19 cellular contexts compared by ENCODE assay signal in genomic region chr7:22331704-22332103, GRCh38. TPM values are rescaled to one million over a fixed set of nuclear protein-coding genes. Genes with fewer than 3 reads are reported as not detected.
DNase-seq lines count a peak whose midpoint lies in the region; ATAC-seq, FAIRE-seq and TF ChIP-seq lines count a peak whose summit lies in the region.
"Had no signal": no experiment of that assay in that cellular context is flagged by ENCODE, and none has a peak within 500 bp of the region (broad histone marks: within the 10 kb centered on the region; RNA-seq: fewer than 3 reads in every experiment).

No MANE protein-coding gene starts in this region.

- ATAC-seq in HepG2 (no peak), right lobe of liver (no peak), left lung (peak; percentile 54), GM21528 (IDR thresholded peaks at IDR 0.05; ENCODE audit: low FRiP score, unreplicated experiment) (no peak)
- ATAC-seq: Panc1 had no signal

- in situ Hi-C loops in HepG2 (cut with HindIII; ENCODE audit: extremely low pct_ligation_motif_present, low pct_unique_long_range_greater_than_20kb), result no loop called here

- H3K4me2 ChIP-seq in HepG2 (ENCODE audit: low read depth, low read length) (no peak overlapping the region), osteoblast (ENCODE audit: insufficient read depth, low read length) (no peak overlapping the region)

- H2AFZ ChIP-seq in HepG2 (ENCODE audit: low read length) (no peak overlapping the region), osteoblast (ENCODE audit: low read length) (no peak overlapping the region)

- H3K4me1 ChIP-seq in HepG2 (ENCODE audit: insufficient read depth, low read length) (peaks cover 88% of the 10 kb centered on the region), right lobe of liver (peaks cover 0 to 7% (median 0%) of the 10 kb centered on the region in 4 donors), colonic mucosa (peaks cover 10% of the 10 kb centered on the region), left lung (no peaks in the 10 kb centered on the region), osteoblast (ENCODE audit: insufficient read depth, low read length) (no peaks in the 10 kb centered on the region)

- TF ChIP-seq CTCF in HepG2 (CRISPR knock-in tag; IDR thresholded peaks at IDR 0.05) (no peak), right lobe of liver (IDR thresholded peaks at IDR 0.05) (no peak), colonic mucosa (IDR thresholded peaks at IDR 0.05) (no peak), left lung (IDR thresholded peaks at IDR 0.05) (no peak), osteoblast (IDR thresholded peaks at IDR 0.05; ENCODE audit: extremely low read depth, low read depth, low read length) (no peak)

- H3K27ac ChIP-seq in HepG2 (ENCODE audit: extremely low read length, insufficient read depth, low read length) (no peak overlapping the region), right lobe of liver (no peak overlapping the region), colonic mucosa (peak overlapping the region; percentile 58), left lung (peak overlapping the region; percentile 10 to 61), osteoblast (ENCODE audit: low read depth, low read length) (no peak overlapping the region)
- H3K27ac ChIP-seq: BLaER1 treated with 17β-estradiol and CSF1 and Interleukin-3, amounts not matched to agents 10 nM and 100 nM had no signal

- H3K9ac ChIP-seq in HepG2 (ENCODE audit: insufficient read depth, low read depth, low read length) (no peak overlapping the region), colonic mucosa (ENCODE audit: low read depth in 2 of 2, low read length in 2 of 2) (no peak overlapping the region)
- H3K9ac ChIP-seq: BLaER1 treated with 17β-estradiol and CSF1 and Interleukin-3, amounts not matched to agents 10 nM and 100 nM had no signal

- no peak for TF ChIP-seq POLR2A in HepG2 (IDR thresholded peaks at IDR 0.05; ENCODE audit: insufficient read depth in 1 of 2, low read depth in 2 of 2, low read length in 2 of 2)
- TF ChIP-seq POLR2A in right lobe of liver (IDR thresholded peaks at IDR 0.05), result no peak

- H3K9me3 ChIP-seq in HepG2 (ENCODE audit: low read length) (no peaks in the 10 kb centered on the region), right lobe of liver (no peaks in the 10 kb centered on the region), colonic mucosa (no peaks in the 10 kb centered on the region), left lung (no peaks in the 10 kb centered on the region), osteoblast (ENCODE audit: low read depth, low read length) (no peaks in the 10 kb centered on the region)
- H3K9me3 ChIP-seq: MG63 had no signal

- POLR2A ChIA-PET in HepG2 (lab: Yijun Ruan, JAX), result interaction anchor here (1.2 kb wide), 1 partner anchor 9 kb away, joined by 4 read pairs; no protein-coding TSS in a partner anchor

- peaks cover 95% of the 10 kb centered on the region for H3K79me2 ChIP-seq in HepG2 (ENCODE audit: insufficient read depth, low read length)
- H3K79me2 ChIP-seq in osteoblast (ENCODE audit: insufficient read depth, low read length), result no peaks in the 10 kb centered on the region

- intact Hi-C loops in HepG2 (cut with micrococcal nuclease; ENCODE audit: unreplicated experiment), result no loop called here
- intact Hi-C loops in right lobe of liver (cut with DNase I), result no loop called here
- intact Hi-C loops in colonic mucosa (cut with DNase I), result no loop called here
- intact Hi-C loops in left lung (cut with DNase I), result no loop called here

- H3K4me3 ChIP-seq in HepG2 (replicated peaks in 1 of 3; ENCODE audit: insufficient read depth in 1 of 3, low read depth in 2 of 3, low read length in 3 of 3) (no peak overlapping the region), right lobe of liver (no peak overlapping the region), colonic mucosa (no peak overlapping the region), left lung (no peak overlapping the region), osteoblast (ENCODE audit: insufficient read depth, low read length) (no peak overlapping the region)
- H3K4me3 ChIP-seq: BLaER1 treated with 17β-estradiol and CSF1 and Interleukin-3, amounts not matched to agents 10 nM and 100 nM; MG63 had no signal

- TF ChIP-seq RAD21 in HepG2 (CRISPR knock-in tag; IDR thresholded peaks at IDR 0.05), result no peak

- 100% methylated on average over 1 of the region's 1 CpG for WGBS in HepG2 (ENCODE audit: low lambda C conversion rate)
- WGBS in right lobe of liver (ENCODE audit: insufficient coverage, low coverage, low lambda C conversion rate, missing lambda C conversion rate), result 83% methylated on average over 1 of the region's 1 CpG

- FAIRE-seq in HepG2 (lab: Jason Lieb, UNC), result no peak

- H3K36me3 ChIP-seq in HepG2 (replicated peaks in 1 of 2; ENCODE audit: control insufficient read depth in 1 of 2, insufficient read depth in 2 of 2, low read length in 2 of 2) (peaks cover 0 to 7% of the 10 kb centered on the region in 2 experiments; a peak in 2 of 5 replicates), right lobe of liver (no peaks in the 10 kb centered on the region), colonic mucosa (no peaks in the 10 kb centered on the region), left lung (no peaks in the 10 kb centered on the region), osteoblast (ENCODE audit: insufficient read depth, low read length) (no peaks in the 10 kb centered on the region)
- H3K36me3 ChIP-seq: MG63 had no signal

- H4K20me1 ChIP-seq in HepG2 (ENCODE audit: insufficient read depth, low read length), result peaks cover 92% of the 10 kb centered on the region
- H4K20me1 ChIP-seq in osteoblast (ENCODE audit: insufficient read depth, low read length), result no peaks in the 10 kb centered on the region
- H4K20me1 ChIP-seq: BLaER1 treated with 17β-estradiol and CSF1 and Interleukin-3, amounts not matched to agents 10 nM and 100 nM had no signal

- CTCF ChIA-PET in HepG2 (lab: Yijun Ruan, JAX; ENCODE audit: low intra/inter-chr PET ratio, low total read pairs), result no interaction called here

- DNase-seq in HepG2 (ENCODE audit: low spot score) (no peak), right lobe of liver (no peak), colonic mucosa (no peak), left lung (no peak), osteoblast (ENCODE audit: insufficient read length, low spot score, missing footprints) (no peak), SKM-1 (lab: John Stamatoyannopoulos, UW; ENCODE audit: unreplicated experiment) (no peak), NCI-H2227 (lab: John Stamatoyannopoulos, UW; ENCODE audit: unreplicated experiment) (no peak)
- DNase-seq: 8988T, HCEC 1CT, KG1, MG63, NCI-H1930, NCI-H2171 treated with DMSO at 0.1 percent for 48 hours, NCI-H510A, NCI-H82, SHP77 had no signal

- H3K27me3 ChIP-seq in HepG2 (ENCODE audit: control insufficient read depth in 1 of 2, insufficient read depth in 2 of 2, low read length in 2 of 2) (no peaks in the 10 kb centered on the region), right lobe of liver (no peaks in the 10 kb centered on the region), colonic mucosa (no peaks in the 10 kb centered on the region), left lung (no peaks in the 10 kb centered on the region), osteoblast (ENCODE audit: insufficient read depth, low read length) (no peaks in the 10 kb centered on the region)
- H3K27me3 ChIP-seq: BLaER1 treated with 17β-estradiol and CSF1 and Interleukin-3, amounts not matched to agents 10 nM and 100 nM had no signal

- TF ChIP-seq EP300 in HepG2 (IDR thresholded peaks at IDR 0.05; ENCODE audit: low read depth in 2 of 2, low read length in 2 of 2) (no peak), HepG2 (CRISPR knock-in tag; IDR thresholded peaks at IDR 0.05; ENCODE audit: borderline replicate concordance) (no peak)

- BruUV-seq in HepG2 (replicated peaks; lab: Mats Ljungman, UMichigan), result no TSS peak

TF ChIP-seq in HepG2, 621 proteins besides CTCF, POLR2A, EP300 and RAD21:
- TF ChIP-seq ZNF274 (CRISPR knock-in tag; IDR thresholded peaks at IDR 0.05) (no peak), CEBPB (IDR thresholded peaks at IDR 0.05; ENCODE audit: borderline replicate concordance, low read depth, low read length) (peak; percentile 9; the same call in 1 of the 2 replicates)

RNA-seq across cellular contexts. Expression of gene RAPGEF5, which starts 25.2 kb away (rescaled TPM):
- total RNA-seq in HepG2 (2016; rRNA removed; fragmentation: Illumina TruSeq; extraction: Trizol), result 14.2 and 23.4 TPM in 2 replicates
- total RNA-seq in HepG2 (2016; cell fraction: cytosol; rRNA removed; fragmentation: Illumina TruSeq; extraction: Trizol; ENCODE audit: low read depth), result 38.2 and 53.3 TPM in 2 replicates
- total RNA-seq in HepG2 (2016; cell fraction: insoluble cytoplasmic fraction; rRNA removed; fragmentation: Illumina TruSeq; extraction: Trizol), result 13.2 and 22.4 TPM in 2 replicates
- 12.4 and 13.4 TPM in 2 replicates for total RNA-seq in HepG2 (2016; cell fraction: membrane; rRNA removed; fragmentation: Illumina TruSeq; extraction: Trizol)
- total RNA-seq in HepG2 (2016; cell fraction: nucleus; rRNA removed; fragmentation: Illumina TruSeq; extraction: Trizol), result 71.0 and 73.9 TPM in 2 replicates
- polyA plus RNA-seq in HepG2 (2011; rRNA removed), result 17.1 and 22.1 TPM in 2 replicates
- polyA plus RNA-seq in HepG2 (2011; cell fraction: cytosol; rRNA removed), result 5.9 and 10.7 TPM in 2 replicates
- polyA plus RNA-seq in HepG2 (2011; cell fraction: nucleus; rRNA removed), result 46.0 and 51.6 TPM in 2 replicates
- polyA plus RNA-seq in HepG2 (2012), result 17.5 and 19.8 TPM in 2 replicates
- polyA plus RNA-seq in HepG2 (2016; cell fraction: cytosol; fragmentation: Illumina TruSeq; extraction: Trizol; ENCODE audit: low read depth), result 0.33 and 0.40 TPM in 2 replicates
- 6.6 and 6.7 TPM in 2 replicates for polyA plus RNA-seq in HepG2 (2016; cell fraction: insoluble cytoplasmic fraction; fragmentation: Illumina TruSeq; extraction: Trizol; ENCODE audit: low read depth)
- 1.1 and 1.5 TPM in 2 replicates for polyA plus RNA-seq in HepG2 (2016; cell fraction: membrane; fragmentation: Illumina TruSeq; extraction: Trizol; ENCODE audit: low read depth)
- 16.3 and 19.9 TPM in 2 replicates for polyA plus RNA-seq in HepG2 (2016; cell fraction: nucleus; fragmentation: Illumina TruSeq; extraction: Trizol; ENCODE audit: insufficient read depth, low read depth)
- polyA minus RNA-seq in HepG2 (2011; rRNA and poly(A)+ RNA removed; ENCODE audit: low replicate concordance), result 0.12 and 96.5 TPM in 2 replicates
- 28.1 and 39.1 TPM in 2 replicates for polyA minus RNA-seq in HepG2 (2011; cell fraction: cytosol; rRNA and poly(A)+ RNA removed)
- 471 and 523 TPM in 2 replicates for polyA minus RNA-seq in HepG2 (2011; cell fraction: nucleus; rRNA and poly(A)+ RNA removed)
- 10 to 100 TPM; 15.5 to 56.4 (median 27.1) TPM for total RNA-seq in right lobe of liver
- total RNA-seq in colonic mucosa, result 10 to 100 TPM; 39.9 to 42.2 TPM
- 10 to 100 TPM; 44.2 to 64.6 TPM for total RNA-seq in left lung
- total RNA-seq in osteoblast, result 1.1 and 1.5 TPM in 2 replicates

Comparison
In these comparisons a context has a peak if more than half of its experiments do, and no peak if none do; other contexts are left out.
1. H3K27ac ChIP-seq: peak in colonic mucosa (single experiment) and left lung (2 of 2); none in HepG2 (single experiment), right lobe of liver (0 of 3) and osteoblast (single experiment).